ENCODE assay signal across 9 cellular contexts in genomic region chr11:128796275-128796674, GRCh38.
DNase-seq lines count a peak whose midpoint lies in the region; ATAC-seq and TF ChIP-seq lines count a peak whose summit lies in the region.
"Had no signal": no experiment of that assay in that cellular context is flagged by ENCODE, and none has a peak within 500 bp of the region (broad histone marks: within the 10 kb centered on the region; RNA-seq: fewer than 3 reads in every experiment).

No MANE protein-coding gene starts in this region.

- peaks cover 22% of the 10 kb centered on the region for H3K4me1 Mint-ChIP-seq in activated naive CD8-positive, alpha-beta T cell (ENCODE audit: low read depth)
- H3K4me1 Mint-ChIP-seq in activated naive CD8-positive, alpha-beta T cell treated with anti-CD3 and anti-CD28 coated beads, Interleukin-2, amount 50 U/mL, for 24 hours, result peaks cover 5% of the 10 kb centered on the region

- H3K27ac ChIP-seq in esophagus muscularis mucosa (replicated peaks in 1 of 4), result no peak overlapping the region

- H3K27me3 Mint-ChIP-seq in activated naive CD8-positive, alpha-beta T cell, result no peaks in the 10 kb centered on the region
- no peaks in the 10 kb centered on the region for H3K27me3 Mint-ChIP-seq in activated naive CD8-positive, alpha-beta T cell treated with anti-CD3 and anti-CD28 coated beads, Interleukin-2, amount 50 U/mL, for 24 hours

- no peaks in the 10 kb centered on the region for H3K4me1 ChIP-seq in esophagus muscularis mucosa

- peaks cover 0 to 33% (median 11%) of the 10 kb centered on the region in 4 donors for H3K36me3 ChIP-seq in esophagus muscularis mucosa

- 96% methylated on average over 2 of the region's 2 CpGs for WGBS in esophagus muscularis mucosa
- WGBS in lower leg skin, 2 donors, result 86 to 89% methylated on average over 2 of the region's 2 CpGs

- no peak for TF ChIP-seq CTCF in esophagus muscularis mucosa (IDR thresholded peaks at IDR 0.05)
- no peak for TF ChIP-seq CTCF in lower leg skin (IDR thresholded peaks at IDR 0.05)

- no peaks in the 10 kb centered on the region for H3K9me3 Mint-ChIP-seq in activated naive CD8-positive, alpha-beta T cell (ENCODE audit: low read depth)
- no peaks in the 10 kb centered on the region for H3K9me3 Mint-ChIP-seq in activated naive CD8-positive, alpha-beta T cell treated with anti-CD3 and anti-CD28 coated beads, Interleukin-2, amount 50 U/mL, for 24 hours

- no peak for TF ChIP-seq POLR2A in esophagus muscularis mucosa (IDR thresholded peaks at IDR 0.05; ENCODE audit: low read depth)
- no peak for TF ChIP-seq POLR2A in lower leg skin (IDR thresholded peaks at IDR 0.05)

- H3K27ac Mint-ChIP-seq in activated naive CD8-positive, alpha-beta T cell, result peak overlapping the region; percentile 72
- no peak overlapping the region for H3K27ac Mint-ChIP-seq in activated naive CD8-positive, alpha-beta T cell treated with anti-CD3 and anti-CD28 coated beads, Interleukin-2, amount 50 U/mL, for 24 hours

- H3K9me3 ChIP-seq in esophagus muscularis mucosa, result no peaks in the 10 kb centered on the region

- DNase-seq in activated naive CD8-positive, alpha-beta T cell treated with anti-CD3 and anti-CD28 coated beads, Interleukin-2, amount 50 U/mL, for 24 hours, result no peak
- DNase-seq in NCI-H1048 (lab: John Stamatoyannopoulos, UW) (peak; percentile 13), esophagus muscularis mucosa (ENCODE audit: extremely low spot score) (no peak), lower leg skin (ENCODE audit: low spot score in 2 of 2) (no peak), OCI-M1 (lab: John Stamatoyannopoulos, UW) (no peak), NAMALWA (ENCODE audit: low spot score) (no peak)
- DNase-seq: SW 1271 had no signal

- H3K27me3 ChIP-seq in esophagus muscularis mucosa, result no peaks in the 10 kb centered on the region

- intact Hi-C loops in esophagus muscularis mucosa (cut with DNase I), result no loop called here
- intact Hi-C loops in lower leg skin (cut with DNase I; ENCODE audit: low total_unique reads), result no loop called here

- no peak overlapping the region for H3K4me3 ChIP-seq in esophagus muscularis mucosa
- H3K4me3 ChIP-seq in lower leg skin (ENCODE audit: low read depth, poor library complexity, severe bottlenecking), result no peak overlapping the region

- H3K36me3 Mint-ChIP-seq in activated naive CD8-positive, alpha-beta T cell, result peaks cover 15% of the 10 kb centered on the region
- peaks cover 13% of the 10 kb centered on the region for H3K36me3 Mint-ChIP-seq in activated naive CD8-positive, alpha-beta T cell treated with anti-CD3 and anti-CD28 coated beads, Interleukin-2, amount 50 U/mL, for 24 hours (ENCODE audit: low read depth)

- no peak for TF ChIP-seq EP300 in esophagus muscularis mucosa (IDR thresholded peaks at IDR 0.05)

- ATAC-seq in activated naive CD8-positive, alpha-beta T cell treated with anti-CD3 and anti-CD28 coated beads, Interleukin-2, amount 50 U/mL, for 24 hours, result no peak
- ATAC-seq in HG02678 (IDR thresholded peaks at IDR 0.05; ENCODE audit: unreplicated experiment), result peak; percentile 97

- no peak overlapping the region for H3K4me3 Mint-ChIP-seq in activated naive CD8-positive, alpha-beta T cell
- H3K4me3 Mint-ChIP-seq in activated naive CD8-positive, alpha-beta T cell treated with anti-CD3 and anti-CD28 coated beads, Interleukin-2, amount 50 U/mL, for 24 hours, result no peak overlapping the region
